In the genomic region with DNA sequence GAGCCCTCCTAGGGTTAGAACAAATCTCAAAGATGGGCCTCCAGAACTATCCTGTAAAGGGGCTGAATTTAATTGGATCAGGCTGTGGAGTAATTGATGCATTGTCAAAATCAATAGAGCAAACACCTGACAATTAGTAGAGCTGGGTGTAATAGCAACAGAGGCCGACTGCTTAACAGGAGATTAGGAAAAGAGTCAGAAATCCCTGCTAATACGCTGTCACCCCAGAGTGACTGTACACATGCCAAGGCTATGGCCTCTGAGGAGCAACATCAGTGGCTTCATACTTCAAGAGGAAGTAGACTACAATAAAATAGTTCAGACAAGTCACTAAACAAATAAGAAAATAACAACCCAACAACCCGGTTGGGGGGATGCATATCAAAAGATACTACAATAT, we compare ENCODE assay signal across 1 cellular context.
TF ChIP-seq lines count a peak whose summit lies in the region.

No MANE protein-coding gene starts in this region.

TF ChIP-seq in A549, 52 proteins besides CTCF, POLR2A, EP300 and RAD21:
- TF ChIP-seq, protein P1, sequence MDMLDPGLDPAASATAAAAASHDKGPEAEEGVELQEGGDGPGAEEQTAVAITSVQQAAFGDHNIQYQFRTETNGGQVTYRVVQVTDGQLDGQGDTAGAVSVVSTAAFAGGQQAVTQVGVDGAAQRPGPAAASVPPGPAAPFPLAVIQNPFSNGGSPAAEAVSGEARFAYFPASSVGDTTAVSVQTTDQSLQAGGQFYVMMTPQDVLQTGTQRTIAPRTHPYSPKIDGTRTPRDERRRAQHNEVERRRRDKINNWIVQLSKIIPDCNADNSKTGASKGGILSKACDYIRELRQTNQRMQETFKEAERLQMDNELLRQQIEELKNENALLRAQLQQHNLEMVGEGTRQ (IDR thresholded peaks at IDR 0.05): no peak
- TF ChIP-seq, protein P2, sequence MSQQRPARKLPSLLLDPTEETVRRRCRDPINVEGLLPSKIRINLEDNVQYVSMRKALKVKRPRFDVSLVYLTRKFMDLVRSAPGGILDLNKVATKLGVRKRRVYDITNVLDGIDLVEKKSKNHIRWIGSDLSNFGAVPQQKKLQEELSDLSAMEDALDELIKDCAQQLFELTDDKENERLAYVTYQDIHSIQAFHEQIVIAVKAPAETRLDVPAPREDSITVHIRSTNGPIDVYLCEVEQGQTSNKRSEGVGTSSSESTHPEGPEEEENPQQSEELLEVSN (IDR thresholded peaks at IDR 0.05; ENCODE audit: borderline replicate concordance, low read depth): no peak
